In genomic region chr16:29995911-29996772, GRCh38 we compare ENCODE assay signal across 7 cellular contexts. TPM values are rescaled to one million over a fixed set of nuclear protein-coding genes. Genes with fewer than 3 reads are reported as not detected.
DNase-seq lines count a peak whose midpoint lies in the region; ATAC-seq and TF ChIP-seq lines count a peak whose summit lies in the region.

TSS of gene INO80E (plus strand) at chr16:29996241. CDS start at chr16:29996311, 70 bp downstream.

- peak; percentile 82 for TF ChIP-seq POLR2A in GM18505 (IDR thresholded peaks at IDR 0.05; ENCODE audit: borderline replicate concordance, extremely low read depth, insufficient read depth, insufficient read length)

- DNase-seq in NCI-H1930 (lab: John Stamatoyannopoulos, UW) (peak; percentile 98 to 99), T-helper 9 cell (peak; percentile 99), astrocyte of the cerebellum (ENCODE audit: low read depth) (peak; percentile 79), hepatic stellate cell (ENCODE audit: low spot score) (peak; percentile 99), renal cortical epithelial cell (ENCODE audit: low read depth) (peak; percentile 85)

- TF ChIP-seq CTCF in astrocyte of the cerebellum (IDR thresholded peaks at IDR 0.05; ENCODE audit: low read depth, low read length, missing control alignments): no peak

- in situ Hi-C loops in astrocyte of the cerebellum (cut with HindIII; ENCODE audit: low sequenced_read_pairs): no loop called here

- peak; percentile 80 for ATAC-seq in GM18505 (IDR thresholded peaks at IDR 0.05; ENCODE audit: unreplicated experiment)
- ATAC-seq in HG02970 (IDR thresholded peaks at IDR 0.05; ENCODE audit: low FRiP score, unreplicated experiment): peak; percentile 93

- peak within 1 kb of the TSS; percentile 93 for H3K4me3 ChIP-seq in astrocyte of the cerebellum (ENCODE audit: low read depth, low read length)

RNA-seq across cellular contexts. Expression of gene INO80E, which starts in this region (rescaled TPM):
- 27.7 and 48.1 TPM in 2 replicates for total RNA-seq in renal cortical epithelial cell

Comparison
In these comparisons a context has a peak if more than half of its experiments do, and no peak if none do; other contexts are left out.
1. Peak in every context shown above with its lines: DNase-seq, ATAC-seq and H3K4me3 ChIP-seq.